Comparison of ENCODE assay signal across 23 cellular contexts in genomic region chr3:128872282-128872681, GRCh38.
"Had no signal": no experiment of that assay in that cellular context is flagged by ENCODE, and none has a peak within 500 bp of the region (broad histone marks: within the 10 kb centered on the region; RNA-seq: fewer than 3 reads in every experiment).

No MANE protein-coding gene starts in this region.

- H3K4me1 ChIP-seq: SJSA1 had no signal

- H3K27me3 Mint-ChIP-seq: IgD-negative memory B cell had no signal

- H3K4me1 Mint-ChIP-seq: IgD-negative memory B cell had no signal

- H3K9me3 ChIP-seq: MG63, SJSA1 had no signal

- H3K4me3 Mint-ChIP-seq: IgD-negative memory B cell had no signal

- H3K27me3 ChIP-seq: MG63, SJSA1 had no signal

- H3K4me3 ChIP-seq: MG63, SJSA1, SK-N-MC had no signal

- H3K27ac ChIP-seq: HL-60, SJSA1, SK-N-MC had no signal

- H3K9me3 Mint-ChIP-seq: IgD-negative memory B cell had no signal

- DNase-seq: KBM-7, MG63, NCI-H1092, NCI-H1105 treated with DMSO at 0.1 percent for 48 hours, NCI-H1417 treated with DMSO at 0.1 percent for 48 hours, NCI-H146, NCI-H1694 treated with DMSO at 0.1 percent for 48 hours, NCI-H1930, NCI-H2081 treated with DMSO at 0.1 percent for 48 hours, NCI-H2171, NCI-H226, NCI-H446, NCI-H510A, NCI-H524 treated with DMSO at 0.1 percent for 48 hours, NCI-H69, NCI-H774, Right ventricle myocardium superior, RPMI8226, SIG-M5 had no signal

- H3K36me3 ChIP-seq: MG63, SJSA1 had no signal

- H3K36me3 Mint-ChIP-seq: IgD-negative memory B cell had no signal
